Comparison of ENCODE assay signal across 13 cellular contexts in the genomic region with DNA sequence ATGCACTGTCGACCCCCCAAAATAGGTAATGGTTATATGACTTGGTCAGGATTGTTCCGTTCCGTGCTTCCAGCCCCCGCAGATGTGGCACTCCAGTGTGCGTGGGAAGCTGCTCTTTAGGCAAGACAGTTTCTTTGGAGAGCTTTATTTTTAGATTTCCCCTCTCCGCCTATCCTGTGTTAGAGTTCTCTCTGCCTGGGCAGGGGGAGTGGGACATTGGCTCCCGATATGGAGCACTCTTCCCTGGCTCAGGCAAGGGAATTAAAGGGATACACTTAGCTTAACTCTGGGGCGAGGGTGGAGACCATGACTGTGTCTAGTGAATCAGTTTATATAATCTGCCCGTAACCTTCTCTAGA. TPM values are rescaled to one million over a fixed set of nuclear protein-coding genes. Genes with fewer than 3 reads are reported as not detected.
DNase-seq lines count a peak whose midpoint lies in the region; ATAC-seq and TF ChIP-seq lines count a peak whose summit lies in the region.
"Had no signal": no experiment of that assay in that cellular context is flagged by ENCODE, and none has a peak within 500 bp of the region (broad histone marks: within the 10 kb centered on the region; RNA-seq: fewer than 3 reads in every experiment).

No MANE protein-coding gene starts in this region.

- no peak for TF ChIP-seq CTCF in gastroesophageal sphincter (IDR thresholded peaks at IDR 0.05)
- no peak for TF ChIP-seq CTCF in upper lobe of right lung (IDR thresholded peaks at IDR 0.05)

- H3K4me1 ChIP-seq in gastroesophageal sphincter, result peaks cover 5 to 51% (median 15%) of the 10 kb centered on the region in 3 donors
- H3K4me1 ChIP-seq in muscle layer of duodenum (ENCODE audit: control insufficient read depth in 1 of 2, insufficient read depth in 2 of 2, low read length in 2 of 2), result peaks cover 24 to 36% of the 10 kb centered on the region in 2 donors
- peaks cover 24% of the 10 kb centered on the region for H3K4me1 ChIP-seq in upper lobe of right lung

- peak overlapping the region in 1 of 2 donors; percentile 26 for H3K4me3 ChIP-seq in gastroesophageal sphincter
- H3K4me3 ChIP-seq in muscle layer of duodenum (ENCODE audit: low read depth in 1 of 2, low read length in 2 of 2), result peak overlapping the region in 1 of 2 donors; percentile 26
- H3K4me3 ChIP-seq in upper lobe of right lung, result no peak overlapping the region
- H3K4me3 ChIP-seq: HAP-1, SJSA1 had no signal

- ATAC-seq in gastroesophageal sphincter, result peak; percentile 26
- no peak for ATAC-seq in upper lobe of right lung
- ATAC-seq in HG03565 (IDR thresholded peaks at IDR 0.05; ENCODE audit: unreplicated experiment), result no peak

- intact Hi-C loops in upper lobe of right lung (cut with DNase I), result no loop called here

- H3K9me3 ChIP-seq in gastroesophageal sphincter (no peaks in the 10 kb centered on the region), muscle layer of duodenum (ENCODE audit: control insufficient read depth in 1 of 2, low read length in 2 of 2) (no peaks in the 10 kb centered on the region), upper lobe of right lung (no peaks in the 10 kb centered on the region)
- H3K9me3 ChIP-seq: HAP-1, SJSA1 had no signal

- TF ChIP-seq POLR2A in gastroesophageal sphincter (IDR thresholded peaks at IDR 0.05), result no peak

- H3K27me3 ChIP-seq in gastroesophageal sphincter, result no peaks in the 10 kb centered on the region
- H3K27me3 ChIP-seq in muscle layer of duodenum (ENCODE audit: low read depth, low read length), result no peaks in the 10 kb centered on the region
- no peaks in the 10 kb centered on the region for H3K27me3 ChIP-seq in upper lobe of right lung
- H3K27me3 ChIP-seq: SJSA1 had no signal

- H3K27ac ChIP-seq in gastroesophageal sphincter, result peak overlapping the region; percentile 73 to 84 (median 78)
- H3K27ac ChIP-seq in muscle layer of duodenum (ENCODE audit: low read length), result peak overlapping the region; percentile 83
- H3K27ac ChIP-seq in upper lobe of right lung, result peak overlapping the region; percentile 17

- no peaks in the 10 kb centered on the region for H3K36me3 ChIP-seq in gastroesophageal sphincter
- no peaks in the 10 kb centered on the region for H3K36me3 ChIP-seq in muscle layer of duodenum (ENCODE audit: control insufficient read depth in 1 of 2, insufficient read depth in 2 of 2, low read length in 2 of 2)
- H3K36me3 ChIP-seq in upper lobe of right lung, result no peaks in the 10 kb centered on the region

- WGBS in gastroesophageal sphincter (ENCODE audit: low coverage in 1 of 2), 2 donors, result 40% methylated on average over 9 of the region's 9 CpGs; no CpG with 5 or more reads in 1 of the 2 donors

- TF ChIP-seq EP300 in gastroesophageal sphincter (IDR thresholded peaks at IDR 0.05), result no peak

- peak; percentile 52 for DNase-seq in amniotic epithelial cell (ENCODE audit: low read depth)
- no peak for DNase-seq in upper lobe of right lung
- no peak for DNase-seq in activated naive CD4-positive, alpha-beta T cell treated with Interleukin-2 at 50 U/mL for 16 hours
- no peak for DNase-seq in dedifferentiated amniotic fluid mesenchymal stem cell (ENCODE audit: extremely low spot score)
- DNase-seq: activated CD4-positive, CD25-positive, alpha-beta regulatory T cell treated with anti-CD3 and anti-CD28 coated beads, Interleukin-2, amount 50 U/mL, for 72 hours; activated T-cell treated with anti-CD3 and anti-CD28 coated beads, Interleukin-2, amount 50 U/mL, for 24 hours; NCI-H187 had no signal

RNA-seq across cellular contexts. Expression of a gene that starts 36.0 kb away (rescaled TPM):
- total RNA-seq in gastroesophageal sphincter (10 to 100 TPM; 22.3 to 46.2 (median 26.8) TPM), upper lobe of right lung (24.4 TPM)

RNA-seq across cellular contexts. Expression of a gene that starts 57.5 kb away (rescaled TPM):
- total RNA-seq in gastroesophageal sphincter (under 1 TPM in 1 of 4 donors, not detected in 3; 0.35 TPM), upper lobe of right lung (not detected)
- total RNA-seq: pulmonary artery endothelial cell had no signal

Comparison
In these comparisons a context has a peak if more than half of its experiments do, and no peak if none do; other contexts are left out.
1. H3K27ac ChIP-seq: peak in every context shown above with its lines; median percentile 83 in muscle layer of duodenum; 78 in gastroesophageal sphincter; 17 in upper lobe of right lung.